Comparison of ENCODE assay signal across 8 cellular contexts in genomic region chr1:204207136-204207616, GRCh38. TPM values are rescaled to one million over a fixed set of nuclear protein-coding genes. Genes with fewer than 3 reads are reported as not detected.
DNase-seq lines count a peak whose midpoint lies in the region; ATAC-seq, FAIRE-seq and TF ChIP-seq lines count a peak whose summit lies in the region.

No MANE protein-coding gene starts in this region.

- no peaks in the 10 kb centered on the region for H3K4me1 Mint-ChIP-seq in activated B cell treated with CpG ODN at 0.5 μM for 24 hours

- no peak overlapping the region for H3K4me3 ChIP-seq in A549

- peak overlapping the region; percentile 33; the same call in 2 of the 3 replicates for H3K4me2 ChIP-seq in A549

- H3K36me3 Mint-ChIP-seq in activated B cell treated with CpG ODN at 0.5 μM for 24 hours (ENCODE audit: low read depth): no peaks in the 10 kb centered on the region

- peaks cover 2% of the 10 kb centered on the region; the same call in 1 of the 3 replicates for H3K4me1 ChIP-seq in A549

- POLR2A ChIA-PET in A549 (lab: Yijun Ruan, JAX): interaction anchor here (0.6 kb wide), 1 partner anchor 338 kb away, joined by 5 read pairs; no protein-coding TSS in a partner anchor
- POLR2A ChIA-PET in activated B cell treated with CpG ODN at 0.5 μM for 24 hours (lab: Charles Lee): no interaction called here

- no peak for TF ChIP-seq POLR2A in A549 (IDR thresholded peaks at IDR 0.05; ENCODE audit: low read length)
- no peak for TF ChIP-seq POLR2A in GM18505 (IDR thresholded peaks at IDR 0.05; ENCODE audit: borderline replicate concordance, extremely low read depth, insufficient read depth, insufficient read length)

- ATAC-seq in A549: peak; percentile 89 to 99
- ATAC-seq in GM18505 (IDR thresholded peaks at IDR 0.05; ENCODE audit: unreplicated experiment): peak; percentile 56
- peak; percentile 88 for ATAC-seq in activated B cell treated with CpG ODN at 0.5 μM for 24 hours (ENCODE audit: low read depth)
- ATAC-seq in left colon: peak; percentile 90
- ATAC-seq in GM18861 (IDR thresholded peaks at IDR 0.05; ENCODE audit: unreplicated experiment): no peak

- no peak overlapping the region for H3K27ac ChIP-seq in A549

- no peaks in the 10 kb centered on the region for H3K9me3 ChIP-seq in A549

- peak; percentile 37 to 84 for DNase-seq in A549 (ENCODE audit: low read depth in 1 of 2, low spot score in 1 of 2)
- peak; percentile 75 for DNase-seq in NCI-H1436 (lab: John Stamatoyannopoulos, UW)
- DNase-seq in activated B cell treated with CpG ODN at 0.5 μM for 24 hours: peak; percentile 62
- DNase-seq in T47D (ENCODE audit: low read depth in 1 of 2, low spot score in 1 of 2): peak; percentile 73 to 74
- peak; percentile 40 to 81 for DNase-seq in left colon
- DNase-seq in stimulated activated CD4-positive, alpha-beta T cell treated with anti-CD3 and anti-CD28 coated beads, Interleukin-4, amount 100 ng/mL, for 24 hours: peak; percentile 76

- TF ChIP-seq EP300 in A549 (IDR thresholded peaks at IDR 0.05): no peak

- peak; percentile 65 to 69 for TF ChIP-seq RAD21 in A549 (conservative IDR thresholded peaks at IDR 0.05 in 1 of 2, IDR thresholded peaks at IDR 0.05 in 1 of 2)

- no peak overlapping the region for H3K27ac Mint-ChIP-seq in activated B cell treated with CpG ODN at 0.5 μM for 24 hours

- peak; percentile 87 for TF ChIP-seq CTCF in A549 (IDR thresholded peaks at IDR 0.05)
- TF ChIP-seq CTCF in activated B cell treated with CpG ODN at 0.5 μM for 24 hours (IDR thresholded peaks at IDR 0.05): no peak

- in situ Hi-C loops in T47D (cut with HindIII; ENCODE audit: low pct_unique_long_range_greater_than_20kb, low sequenced_read_pairs): no loop called here

- H3K4me3 Mint-ChIP-seq in activated B cell treated with CpG ODN at 0.5 μM for 24 hours: no peak overlapping the region

- peaks cover 23% of the 10 kb centered on the region for H3K27me3 Mint-ChIP-seq in activated B cell treated with CpG ODN at 0.5 μM for 24 hours

- intact Hi-C loops in activated B cell treated with CpG ODN at 0.5 μM for 24 hours (cut with micrococcal nuclease): loop anchor here (1.0 kb wide), 1 partner anchor 45 kb away; no protein-coding TSS in a partner anchor
- intact Hi-C loops in left colon (cut with DNase I, micrococcal nuclease): loop anchor here in 1 of 2 donors (5.0 kb wide), 1 partner anchor 45 kb away; no protein-coding TSS in a partner anchor

- CTCF ChIA-PET in A549 (lab: Yijun Ruan, JAX) (interaction anchor here (0.6 to 7.4 kb wide), 72 partner anchors 9 to 864 kb away, joined by 3 to 314 read pairs (median 5); partner anchors contain the start of genes ETNK2, GOLT1A, KISS1 and PLEKHA6), activated B cell treated with CpG ODN at 0.5 μM for 24 hours (lab: Charles Lee) (interaction anchor here (0.6 to 2.4 kb wide), 12 partner anchors 9 to 1435 kb away, joined by 3 to 17 read pairs (median 4); no protein-coding TSS in a partner anchor)

- WGBS in A549 (ENCODE audit: missing lambda C conversion rate): 18% methylated on average over 13 of the region's 13 CpGs

- no peaks in the 10 kb centered on the region for H3K9me3 Mint-ChIP-seq in activated B cell treated with CpG ODN at 0.5 μM for 24 hours

- no peak for FAIRE-seq in A549 (lab: Jason Lieb, UNC)

TF ChIP-seq in A549, 52 proteins besides CTCF, POLR2A, EP300 and RAD21:
- TF ChIP-seq SMC3 (IDR thresholded peaks at IDR 0.05) (peak; percentile 87), HMGXB4 (CRISPR knock-in tag; IDR thresholded peaks at IDR 0.05; ENCODE audit: borderline replicate concordance) (no peak), JUNB (IDR thresholded peaks at IDR 0.05) (no peak), MAX (IDR thresholded peaks at IDR 0.05) (peak; percentile 41; the same call in 1 of the 2 replicates), GATA3 (IDR thresholded peaks at IDR 0.05; ENCODE audit: borderline replicate concordance) (no peak), EHMT2 (IDR thresholded peaks at IDR 0.05; ENCODE audit: low read depth) (no peak), RARB (CRISPR knock-in tag; IDR thresholded peaks at IDR 0.05) (no peak), POLR2AphosphoS2 (conservative IDR thresholded peaks at IDR 0.05; ENCODE audit: low read length) (no peak), CEBPB (IDR thresholded peaks at IDR 0.05) (no peak), KDM1A (IDR thresholded peaks at IDR 0.05; ENCODE audit: low read depth) (no peak), TP53 (CRISPR knock-in tag; IDR thresholded peaks at IDR 0.05) (no peak), FOSB (CRISPR knock-in tag; IDR thresholded peaks at IDR 0.05) (no peak), HOXA7 (CRISPR knock-in tag; IDR thresholded peaks at IDR 0.05) (no peak)

RNA-seq across cellular contexts. Expression of gene GOLT1A, which starts 6.6 kb away (rescaled TPM):
- polyA plus RNA-seq in A549 (2011; rRNA removed): 6.4 and 6.8 TPM in 2 replicates
- polyA plus RNA-seq in A549 (2012; cell fraction: cytosol; rRNA removed): 1.9 and 2.0 TPM in 2 replicates
- polyA plus RNA-seq in A549 (2012; cell fraction: nucleus; rRNA removed): 1.5 and 2.5 TPM in 2 replicates
- 1.8 to 2.8 TPM (median 2.4 TPM) in 3 replicates for polyA plus RNA-seq in A549 (2017; fragmentation: RNase III; extraction: RNeasy Plus Mini Kit Qiagen cat#74134 plus additional on column Dnase treatment)
- polyA minus RNA-seq in A549 (2011; rRNA and poly(A)+ RNA removed): 6.7 and 8.5 TPM in 2 replicates
- total RNA-seq in activated B cell treated with CpG ODN at 0.5 μM for 24 hours: not detected in 2 replicates
- 1 to 10 TPM; 5.3 to 6.5 TPM for total RNA-seq in left colon

RNA-seq across cellular contexts. Expression of gene KISS1, which starts 10.9 kb away (rescaled TPM):
- 0.23 TPM in 1 of 2 replicates, not detected in the other for polyA plus RNA-seq in A549 (2011; rRNA removed)
- 0.11 and 0.13 TPM in 2 replicates for polyA plus RNA-seq in A549 (2012; cell fraction: cytosol; rRNA removed)
- 0.13 TPM in 1 of 2 replicates, not detected in the other for polyA plus RNA-seq in A549 (2012; cell fraction: nucleus; rRNA removed)
- polyA plus RNA-seq in A549 (2017; fragmentation: RNase III; extraction: RNeasy Plus Mini Kit Qiagen cat#74134 plus additional on column Dnase treatment): not detected in 3 replicates
- not detected in 2 replicates for polyA minus RNA-seq in A549 (2011; rRNA and poly(A)+ RNA removed)
- total RNA-seq in activated B cell treated with CpG ODN at 0.5 μM for 24 hours: not detected in 2 replicates
- total RNA-seq in left colon: under 1 TPM in 1 of 2 donors, not detected in 1; 0.49 TPM

RNA-seq across cellular contexts. Expression of gene REN, which starts 41.0 kb away (rescaled TPM):
- not detected in 2 replicates for polyA plus RNA-seq in A549 (2011; rRNA removed)
- polyA plus RNA-seq in A549 (2012; cell fraction: cytosol; rRNA removed): not detected in 2 replicates
- polyA plus RNA-seq in A549 (2012; cell fraction: nucleus; rRNA removed): not detected in 2 replicates
- polyA plus RNA-seq in A549 (2017; fragmentation: RNase III; extraction: RNeasy Plus Mini Kit Qiagen cat#74134 plus additional on column Dnase treatment): not detected in 3 replicates
- polyA minus RNA-seq in A549 (2011; rRNA and poly(A)+ RNA removed): not detected in 2 replicates
- not detected in 2 replicates for total RNA-seq in activated B cell treated with CpG ODN at 0.5 μM for 24 hours
- under 1 TPM; 0.18 to 0.59 TPM for total RNA-seq in left colon

RNA-seq across cellular contexts. Expression of gene ETNK2, which starts 55.3 kb away (rescaled TPM):
- polyA plus RNA-seq in A549 (2011; rRNA removed) (5.1 and 5.2 TPM in 2 replicates), A549 (2017; fragmentation: RNase III; extraction: RNeasy Plus Mini Kit Qiagen cat#74134 plus additional on column Dnase treatment) (2.3 to 3.5 TPM (median 3.4 TPM) in 3 replicates)
- polyA plus RNA-seq in A549 (2012; cell fraction: cytosol; rRNA removed): 2.7 and 4.5 TPM in 2 replicates
- 2.1 and 3.5 TPM in 2 replicates for polyA plus RNA-seq in A549 (2012; cell fraction: nucleus; rRNA removed)
- polyA minus RNA-seq in A549 (2011; rRNA and poly(A)+ RNA removed): 5.1 and 6.7 TPM in 2 replicates
- total RNA-seq in activated B cell treated with CpG ODN at 0.5 μM for 24 hours (0.16 and 0.44 TPM in 2 replicates), left colon (1 to 10 TPM; 1.6 to 1.7 TPM)
